8 cellular contexts compared by ENCODE assay signal in genomic region chr7:112377607-112378006, GRCh38.
"Had no signal": no experiment of that assay in that cellular context is flagged by ENCODE, and none has a peak within 500 bp of the region (broad histone marks: within the 10 kb centered on the region; RNA-seq: fewer than 3 reads in every experiment).

No MANE protein-coding gene starts in this region.

- H2AFZ ChIP-seq: GM23248 had no signal

- DNase-seq: GM23248, H9, HCEC 1CT, IMR-90, KBM-7 had no signal

- H3K9ac ChIP-seq: GM23248 had no signal

- H3K27ac ChIP-seq: GM23248 had no signal

- H3K4me3 ChIP-seq: GM23248 had no signal

- FAIRE-seq: H1, H54, HTR-8/SVneo had no signal
